Comparison of ENCODE assay signal across 9 cellular contexts in genomic region chr1:193187114-193187513, GRCh38. TPM values are rescaled to one million over a fixed set of nuclear protein-coding genes. Genes with fewer than 3 reads are reported as not detected.
DNase-seq lines count a peak whose midpoint lies in the region; ATAC-seq and TF ChIP-seq lines count a peak whose summit lies in the region.
"Had no signal": no experiment of that assay in that cellular context is flagged by ENCODE, and none has a peak within 500 bp of the region (broad histone marks: within the 10 kb centered on the region; RNA-seq: fewer than 3 reads in every experiment).

No MANE protein-coding gene starts in this region.

- no peaks in the 10 kb centered on the region for H3K27me3 ChIP-seq in mammary epithelial cell (ENCODE audit: insufficient read depth, low read length)
- no peaks in the 10 kb centered on the region for H3K27me3 ChIP-seq in SJCRH30
- no peaks in the 10 kb centered on the region for H3K27me3 ChIP-seq in lower lobe of right lung (ENCODE audit: low read depth)
- H3K27me3 ChIP-seq in testis, result no peaks in the 10 kb centered on the region

- TF ChIP-seq POLR2A in testis (IDR thresholded peaks at IDR 0.05), result no peak

- H3K36me3 Mint-ChIP-seq in MCF 10A (ENCODE audit: insufficient read depth, unreplicated experiment) (no peaks in the 10 kb centered on the region), CD14-positive monocyte (peaks cover 3 to 6% of the 10 kb centered on the region in 2 donors)

- H3K4me2 ChIP-seq in mammary epithelial cell (ENCODE audit: insufficient read depth, low read depth, low read length), result peak overlapping the region; percentile 87

- H3K9me3 Mint-ChIP-seq in MCF 10A (ENCODE audit: unreplicated experiment) (no peaks in the 10 kb centered on the region), CD14-positive monocyte (peaks cover 3 to 8% (median 4%) of the 10 kb centered on the region in 7 donors)

- ATAC-seq in lower lobe of right lung (no peak), HG02759 (IDR thresholded peaks at IDR 0.05; ENCODE audit: unreplicated experiment) (no peak)

- H3K4me3 ChIP-seq in mammary epithelial cell (replicated peaks in 1 of 3; ENCODE audit: insufficient read depth in 1 of 3, low read depth in 2 of 3, low read length in 3 of 3) (no peak overlapping the region), SJCRH30 (no peak overlapping the region; the same call in 1 of the 2 replicates), lower lobe of right lung (no peak overlapping the region), testis (no peak overlapping the region)

- no peaks in the 10 kb centered on the region for H3K9me3 ChIP-seq in mammary epithelial cell (replicated peaks; ENCODE audit: insufficient read depth, low read length)
- H3K9me3 ChIP-seq in SJCRH30 (replicated peaks), result no peaks in the 10 kb centered on the region
- H3K9me3 ChIP-seq in lower lobe of right lung, result peaks cover 1% of the 10 kb centered on the region
- no peaks in the 10 kb centered on the region for H3K9me3 ChIP-seq in testis

- BruUV-seq in mammary epithelial cell (replicated peaks; lab: Mats Ljungman, UMichigan), result no TSS peak
- BruUV-seq in MCF 10A (replicated peaks; lab: Mats Ljungman, UMichigan), result no TSS peak

- peaks cover 40% of the 10 kb centered on the region for H3K4me1 Mint-ChIP-seq in MCF 10A (ENCODE audit: insufficient read depth, unreplicated experiment)
- peaks cover 18% of the 10 kb centered on the region for H3K4me1 Mint-ChIP-seq in CD14-positive monocyte

- dilution Hi-C loops in mammary epithelial cell (cut with HindIII; ENCODE audit: low sequenced_read_pairs), result no loop called here

- POLR2A ChIA-PET in MCF 10A (lab: Yijun Ruan, JAX), result interaction anchor here (0.5 to 1.4 kb wide), 3 partner anchors 29 to 1222 kb away, joined by 3 read pairs; no protein-coding TSS in a partner anchor

- H3K79me2 ChIP-seq in mammary epithelial cell (ENCODE audit: insufficient read depth, low read length), result peaks cover 73% of the 10 kb centered on the region

- H3K4me3 Mint-ChIP-seq in MCF 10A (ENCODE audit: unreplicated experiment) (no peak overlapping the region), CD14-positive monocyte (no peak overlapping the region)

- no peak overlapping the region for H2AFZ ChIP-seq in mammary epithelial cell (ENCODE audit: low read depth, low read length)

- intact Hi-C loops in mammary epithelial cell (cut with micrococcal nuclease) (loop anchor here (10.0 kb wide), 1 partner anchor 218 kb away; no protein-coding TSS in a partner anchor), MCF 10A (cut with micrococcal nuclease) (no loop called here), lower lobe of right lung (cut with DNase I) (no loop called here), testis (cut with DNase I; ENCODE audit: low total_unique reads) (no loop called here), CD14-positive monocyte (cut with micrococcal nuclease) (loop anchor here in 1 of 2 donors (10.0 kb wide), 1 partner anchor 1108 kb away; no protein-coding TSS in a partner anchor)

- CTCF ChIA-PET in mammary epithelial cell (lab: Charles Lee; ENCODE audit: low non-redundant PET), result no interaction called here
- CTCF ChIA-PET in MCF 10A (lab: Yijun Ruan, JAX), result interaction anchor here (0.6 to 1.6 kb wide), 6 partner anchors 44 to 1113 kb away, joined by 3 to 4 read pairs (median 4); no protein-coding TSS in a partner anchor

- no peaks in the 10 kb centered on the region for H4K20me1 ChIP-seq in mammary epithelial cell (ENCODE audit: insufficient read depth, low read length)

- TF ChIP-seq CTCF in mammary epithelial cell (conservative IDR thresholded peaks at IDR 0.05 in 1 of 2, IDR thresholded peaks at IDR 0.05 in 1 of 2; ENCODE audit: extremely low read depth in 1 of 2, insufficient read depth in 1 of 2, low read depth in 1 of 2, low read length in 2 of 2) (no peak), MCF 10A (IDR thresholded peaks at IDR 0.05; ENCODE audit: unreplicated experiment) (no peak), lower lobe of right lung (IDR thresholded peaks at IDR 0.05) (no peak), testis (IDR thresholded peaks at IDR 0.05) (no peak), CD14-positive monocyte (IDR thresholded peaks at IDR 0.05) (no peak)

- WGBS in mammary epithelial cell (ENCODE audit: low coverage, missing lambda C conversion rate), result 78% methylated on average over 1 of the region's 1 CpG
- WGBS in testis, 2 donors, result 69 to 80% methylated on average over 1 of the region's 1 CpG

- no peaks in the 10 kb centered on the region for H3K27me3 Mint-ChIP-seq in MCF 10A (ENCODE audit: insufficient read depth, unreplicated experiment)
- H3K27me3 Mint-ChIP-seq in CD14-positive monocyte (ENCODE audit: low read depth in 3 of 3), result no peaks in the 10 kb centered on the region

- no peak overlapping the region for H3K9ac ChIP-seq in mammary epithelial cell (ENCODE audit: insufficient read depth, low read length)

- peaks cover 1% of the 10 kb centered on the region for H3K36me3 ChIP-seq in mammary epithelial cell (ENCODE audit: insufficient read depth, low read length)
- H3K36me3 ChIP-seq in SJCRH30, result no peaks in the 10 kb centered on the region
- no peaks in the 10 kb centered on the region for H3K36me3 ChIP-seq in lower lobe of right lung
- no peaks in the 10 kb centered on the region for H3K36me3 ChIP-seq in testis (ENCODE audit: low read depth, missing control alignments)

- in situ Hi-C loops in mammary epithelial cell (cut with MboI; ENCODE audit: low sequenced_read_pairs in 2 of 2), result loop anchor here (25.0 kb wide), 1 partner anchor 150 kb away; no protein-coding TSS in a partner anchor

- no peak for DNase-seq in mammary epithelial cell
- no peak for DNase-seq in MCF 10A (ENCODE audit: unreplicated experiment)
- no peak for DNase-seq in SJCRH30
- DNase-seq in lower lobe of right lung, result no peak
- DNase-seq in testis, result no peak
- DNase-seq in CD14-positive monocyte (ENCODE audit: low spot score), result no peak
- no peak for DNase-seq in kidney glomerular epithelial cell (lab: John Stamatoyannopoulos, UW)
- DNase-seq: effector CD4-positive, alpha-beta T cell had no signal

- no peak overlapping the region for H3K27ac ChIP-seq in mammary epithelial cell (ENCODE audit: insufficient read depth, low read depth, low read length)
- peak overlapping the region; percentile 83; the same call in 1 of the 2 replicates for H3K27ac ChIP-seq in SJCRH30
- peak overlapping the region; percentile 37 for H3K27ac ChIP-seq in lower lobe of right lung
- peak overlapping the region; percentile 64 to 81 for H3K27ac ChIP-seq in testis

- H3K4me1 ChIP-seq in mammary epithelial cell (ENCODE audit: insufficient read depth, low read length), result peaks cover 13% of the 10 kb centered on the region
- peaks cover 3% of the 10 kb centered on the region; the same call in 1 of the 2 replicates for H3K4me1 ChIP-seq in SJCRH30
- peaks cover 63% of the 10 kb centered on the region for H3K4me1 ChIP-seq in lower lobe of right lung
- peaks cover 13% of the 10 kb centered on the region for H3K4me1 ChIP-seq in testis

- no peak overlapping the region for H3K27ac Mint-ChIP-seq in MCF 10A (ENCODE audit: low read depth, unreplicated experiment)
- H3K27ac Mint-ChIP-seq in CD14-positive monocyte, result no peak overlapping the region

RNA-seq across cellular contexts. Expression of gene B3GALT2, which starts 0.7 kb away (rescaled TPM):
- total RNA-seq in mammary epithelial cell, result under 1 TPM in 1 of 2 donors, not detected in 1; 0.12 TPM
- 0.02 TPM for polyA plus RNA-seq in mammary epithelial cell
- polyA minus RNA-seq in mammary epithelial cell, result not detected
- not detected in 2 replicates for total RNA-seq in MCF 10A (2022)
- 0.81 and 1.5 TPM in 2 replicates for total RNA-seq in SJCRH30 (2014; rRNA removed; shearing (Covaris generic))
- 3.8 TPM for total RNA-seq in lower lobe of right lung
- 1 to 10 TPM; 1.1 to 2.5 TPM for total RNA-seq in testis
- polyA plus RNA-seq in testis (ENCODE audit: insufficient read depth, low read depth, low replicate concordance), result 0.80 TPM
- under 1 TPM in 1 of 2 donors, not detected in 1; 0.26 TPM for polyA plus RNA-seq in CD14-positive monocyte
